13 cellular contexts compared by ENCODE assay signal in genomic region chr9:91261417-91261816, GRCh38.
"Had no signal": no experiment of that assay in that cellular context is flagged by ENCODE, and none has a peak within 500 bp of the region (broad histone marks: within the 10 kb centered on the region; RNA-seq: fewer than 3 reads in every experiment).

No MANE protein-coding gene starts in this region.

- H3K4me1 ChIP-seq: lower lobe of right lung, transverse colon had no signal

- H3K36me3 ChIP-seq: heart left ventricle, lower lobe of right lung, transverse colon had no signal

- H3K4me3 ChIP-seq: heart left ventricle, lower lobe of right lung, transverse colon had no signal

- H3K4me1 Mint-ChIP-seq: activated B cell treated with CpG ODN at 0.5 μM for 24 hours had no signal

- DNase-seq: activated B cell treated with CpG ODN at 0.5 μM for 24 hours; activated gamma-delta T cell; anterior cingulate cortex; foreskin melanocyte; heart left ventricle; immature natural killer cell; lower lobe of right lung; stimulated activated naive CD4-positive, alpha-beta T cell treated with Interleukin-2 at 50 U/mL for 16 hours; substantia nigra; transverse colon had no signal

- H3K27ac ChIP-seq: epithelial cell of prostate, lower lobe of right lung, transverse colon had no signal

- H3K27ac Mint-ChIP-seq: activated B cell treated with CpG ODN at 0.5 μM for 24 hours, immature natural killer cell, mesothelial cell of epicardium had no signal

- H3K4me3 Mint-ChIP-seq: activated B cell treated with CpG ODN at 0.5 μM for 24 hours, immature natural killer cell, mesothelial cell of epicardium had no signal

- H3K27me3 Mint-ChIP-seq: activated B cell treated with CpG ODN at 0.5 μM for 24 hours had no signal

- H3K27me3 ChIP-seq: heart left ventricle, transverse colon had no signal

- ATAC-seq: lower lobe of right lung, SK-N-SH treated with all-trans-retinoic acid at 6 μM for 48 hours had no signal

- H3K9me3 ChIP-seq: heart left ventricle, lower lobe of right lung, transverse colon had no signal
